8 cellular contexts compared by ENCODE assay signal in genomic region chr22:50530280-50530856, GRCh38. TPM values are rescaled to one million over a fixed set of nuclear protein-coding genes. Genes with fewer than 3 reads are reported as not detected.
DNase-seq lines count a peak whose midpoint lies in the region; ATAC-seq, FAIRE-seq and TF ChIP-seq lines count a peak whose summit lies in the region.

No MANE protein-coding gene starts in this region.

- DNase-seq in Daoy (ENCODE audit: low read depth) (peak; percentile 58), HCEC 1CT (peak; percentile 63), RPMI7951 (ENCODE audit: low read depth) (peak; percentile 83), chondrocyte (ENCODE audit: low spot score) (no peak), HepG2 (ENCODE audit: low spot score) (peak; percentile 74), stomach (peak; percentile 91), COR-L47 (lab: John Stamatoyannopoulos, UW) (no peak)

- H3K4me3 ChIP-seq in HepG2 (replicated peaks in 1 of 3; ENCODE audit: insufficient read depth in 1 of 3, low read depth in 2 of 3, low read length in 3 of 3) (peak overlapping the region; percentile 58 to 83 (median 74); a peak in 5 of 6 replicates), stomach (peak overlapping the region; percentile 53 to 80 (median 57))

- TF ChIP-seq CTCF in chondrocyte (IDR thresholded peaks at IDR 0.05) (no peak), HepG2 (CRISPR knock-in tag; IDR thresholded peaks at IDR 0.05) (peak; percentile 12; the same call in 1 of the 2 replicates), stomach (IDR thresholded peaks at IDR 0.05) (no peak)

- H3K27ac ChIP-seq in HepG2 (ENCODE audit: extremely low read length, insufficient read depth, low read length): peak overlapping the region; percentile 74
- H3K27ac ChIP-seq in stomach: peak overlapping the region; percentile 92 to 98 (median 93)

- POLR2A ChIA-PET in HepG2 (lab: Yijun Ruan, JAX): interaction anchor here (0.9 to 5.9 kb wide), 11 partner anchors 9 to 112 kb away, joined by 3 to 34 read pairs (median 4); partner anchors contain the start of genes CHKB, KLHDC7B, LMF2 and NCAPH2

- peaks cover 2% of the 10 kb centered on the region for H3K79me2 ChIP-seq in HepG2 (ENCODE audit: insufficient read depth, low read length)

- BruUV-seq in HepG2 (replicated peaks; lab: Mats Ljungman, UMichigan): TSS peak; percentile 21

- H3K36me3 Mint-ChIP-seq in chondrocyte (ENCODE audit: low read depth): no peaks in the 10 kb centered on the region

- no peak overlapping the region for H2AFZ ChIP-seq in HepG2 (ENCODE audit: low read length)

- no peaks in the 10 kb centered on the region for H3K27me3 Mint-ChIP-seq in chondrocyte (ENCODE audit: low read depth)

- TF ChIP-seq EP300 in HepG2 (IDR thresholded peaks at IDR 0.05; ENCODE audit: low read depth in 2 of 2, low read length in 2 of 2) (no peak), HepG2 (CRISPR knock-in tag; IDR thresholded peaks at IDR 0.05; ENCODE audit: borderline replicate concordance) (no peak; the same call in 1 of the 2 replicates), stomach (IDR thresholded peaks at IDR 0.05) (no peak)

- intact Hi-C loops in HepG2 (cut with micrococcal nuclease; ENCODE audit: unreplicated experiment) (no loop called here), stomach (cut with DNase I; ENCODE audit: low total_unique reads) (no loop called here)

- CTCF ChIA-PET in HepG2 (lab: Yijun Ruan, JAX; ENCODE audit: low intra/inter-chr PET ratio, low total read pairs): no interaction called here

- ATAC-seq in HepG2 (peak; percentile 39), GM21526 (IDR thresholded peaks at IDR 0.05; ENCODE audit: low FRiP score, unreplicated experiment) (no peak)

- H3K9me3 ChIP-seq in HepG2 (ENCODE audit: low read length): no peaks in the 10 kb centered on the region
- no peaks in the 10 kb centered on the region for H3K9me3 ChIP-seq in stomach

- peaks cover 47% of the 10 kb centered on the region for H3K4me1 Mint-ChIP-seq in chondrocyte (ENCODE audit: low read depth)

- no peaks in the 10 kb centered on the region for H3K36me3 ChIP-seq in HepG2 (replicated peaks in 1 of 2; ENCODE audit: control insufficient read depth in 1 of 2, insufficient read depth in 2 of 2, low read length in 2 of 2)
- H3K36me3 ChIP-seq in stomach: no peaks in the 10 kb centered on the region

- H3K4me2 ChIP-seq in HepG2 (ENCODE audit: low read depth, low read length): peak overlapping the region; percentile 84

- peak overlapping the region; percentile 75 for H3K4me3 Mint-ChIP-seq in chondrocyte (ENCODE audit: unreplicated experiment)

- peak overlapping the region; percentile 73 for H3K9ac ChIP-seq in HepG2 (ENCODE audit: insufficient read depth, low read depth, low read length)

- H3K9me3 Mint-ChIP-seq in chondrocyte (ENCODE audit: low read depth): no peaks in the 10 kb centered on the region

- H3K4me1 ChIP-seq in HepG2 (ENCODE audit: insufficient read depth, low read length) (peaks cover 74% of the 10 kb centered on the region), stomach (peaks cover 54 to 83% (median 66%) of the 10 kb centered on the region in 4 donors)

- no peak for TF ChIP-seq RAD21 in HepG2 (CRISPR knock-in tag; IDR thresholded peaks at IDR 0.05)

- in situ Hi-C loops in HepG2 (cut with HindIII; ENCODE audit: extremely low pct_ligation_motif_present, low pct_unique_long_range_greater_than_20kb): loop anchor here (5.0 kb wide), 1 partner anchor 37 kb away; no protein-coding TSS in a partner anchor

- 1% methylated on average over 15 of the region's 58 CpGs for WGBS in HepG2 (ENCODE audit: low lambda C conversion rate)
- 1 to 2% (median 1%) methylated on average over 15 to 58 of the region's 58 CpGs for WGBS in stomach, 5 donors

- no peak for FAIRE-seq in HepG2 (lab: Jason Lieb, UNC)

- no peaks in the 10 kb centered on the region for H4K20me1 ChIP-seq in HepG2 (ENCODE audit: insufficient read depth, low read length)

- H3K27ac Mint-ChIP-seq in chondrocyte (ENCODE audit: unreplicated experiment): peak overlapping the region; percentile 82

- TF ChIP-seq POLR2A in HepG2 (IDR thresholded peaks at IDR 0.05; ENCODE audit: insufficient read depth in 1 of 2, low read depth in 2 of 2, low read length in 2 of 2) (0 out of 4 replicates have a peak, but pooled peaks of 1 of the 2 experiments have one; percentile 36), stomach (IDR thresholded peaks at IDR 0.05) (peak in 1 of 4 donors; percentile 38)

- H3K27me3 ChIP-seq in HepG2 (ENCODE audit: control insufficient read depth in 1 of 2, insufficient read depth in 2 of 2, low read length in 2 of 2) (0 out of 5 replicates have a peak, but pooled peaks cover 0 to 6% of the 10 kb centered on the region in 2 experiments), stomach (peaks cover 0 to 58% (median 0%) of the 10 kb centered on the region in 3 donors)

RNA-seq across cellular contexts. Expression of gene TYMP, which starts 0.6 kb away (rescaled TPM):
- total RNA-seq in Daoy (2014; rRNA removed; shearing (Covaris generic)): 5.1 and 5.3 TPM in 2 replicates
- 16.5 and 27.5 TPM in 2 replicates for total RNA-seq in RPMI7951 (2014; rRNA removed; shearing (Covaris generic))
- 12.5 to 39.5 TPM (median 39.3 TPM) in 3 replicates for total RNA-seq in chondrocyte
- total RNA-seq in HepG2 (2016; rRNA removed; fragmentation: Illumina TruSeq; extraction: Trizol): 2.3 and 3.9 TPM in 2 replicates
- total RNA-seq in HepG2 (2016; cell fraction: cytosol; rRNA removed; fragmentation: Illumina TruSeq; extraction: Trizol; ENCODE audit: low read depth): 1.0 and 1.1 TPM in 2 replicates
- 2.2 and 3.5 TPM in 2 replicates for total RNA-seq in HepG2 (2016; cell fraction: insoluble cytoplasmic fraction; rRNA removed; fragmentation: Illumina TruSeq; extraction: Trizol)
- total RNA-seq in HepG2 (2016; cell fraction: membrane; rRNA removed; fragmentation: Illumina TruSeq; extraction: Trizol): 1.8 TPM in 2 replicates
- 1.9 and 3.1 TPM in 2 replicates for total RNA-seq in HepG2 (2016; cell fraction: nucleus; rRNA removed; fragmentation: Illumina TruSeq; extraction: Trizol)
- polyA plus RNA-seq in HepG2 (2011; rRNA removed): 4.3 and 7.5 TPM in 2 replicates
- 4.9 and 6.1 TPM in 2 replicates for polyA plus RNA-seq in HepG2 (2011; cell fraction: cytosol; rRNA removed)
- 37.1 and 45.0 TPM in 2 replicates for polyA plus RNA-seq in HepG2 (2011; cell fraction: nucleus; rRNA removed)
- polyA plus RNA-seq in HepG2 (2012): 3.0 and 4.0 TPM in 2 replicates
- polyA plus RNA-seq in HepG2 (2016; cell fraction: cytosol; fragmentation: Illumina TruSeq; extraction: Trizol; ENCODE audit: low read depth): 1.3 and 1.4 TPM in 2 replicates
- 2.9 and 3.2 TPM in 2 replicates for polyA plus RNA-seq in HepG2 (2016; cell fraction: insoluble cytoplasmic fraction; fragmentation: Illumina TruSeq; extraction: Trizol; ENCODE audit: low read depth)
- 0.84 and 0.96 TPM in 2 replicates for polyA plus RNA-seq in HepG2 (2016; cell fraction: membrane; fragmentation: Illumina TruSeq; extraction: Trizol; ENCODE audit: low read depth)
- 3.0 and 4.9 TPM in 2 replicates for polyA plus RNA-seq in HepG2 (2016; cell fraction: nucleus; fragmentation: Illumina TruSeq; extraction: Trizol; ENCODE audit: insufficient read depth, low read depth)
- 1.9 and 3.4 TPM in 2 replicates for polyA minus RNA-seq in HepG2 (2011; rRNA and poly(A)+ RNA removed; ENCODE audit: low replicate concordance)
- 2.0 and 2.6 TPM in 2 replicates for polyA minus RNA-seq in HepG2 (2011; cell fraction: cytosol; rRNA and poly(A)+ RNA removed)
- polyA minus RNA-seq in HepG2 (2011; cell fraction: nucleus; rRNA and poly(A)+ RNA removed): 3.6 and 4.0 TPM in 2 replicates
- 100 to 1,000 TPM in 2 of 5 donors, 10 to 100 TPM in 3; 14.3 to 146 (median 78.8) TPM for total RNA-seq in stomach
- polyA plus RNA-seq in stomach: 100 to 1,000 TPM in 1 of 3 donors, 10 to 100 TPM in 2; 46.3 to 162 (median 61.6) TPM

RNA-seq across cellular contexts. Expression of gene SCO2, which starts 5.0 kb away (rescaled TPM):
- 9.4 and 11.5 TPM in 2 replicates for total RNA-seq in Daoy (2014; rRNA removed; shearing (Covaris generic))
- 5.0 and 9.2 TPM in 2 replicates for total RNA-seq in RPMI7951 (2014; rRNA removed; shearing (Covaris generic))
- total RNA-seq in chondrocyte (4.4 to 5.4 TPM in 2 of 3 replicates, not detected in the other), HepG2 (2016; rRNA removed; fragmentation: Illumina TruSeq; extraction: Trizol) (2.1 and 3.7 TPM in 2 replicates), stomach (not detected)
- 2.3 and 3.6 TPM in 2 replicates for total RNA-seq in HepG2 (2016; cell fraction: cytosol; rRNA removed; fragmentation: Illumina TruSeq; extraction: Trizol; ENCODE audit: low read depth)
- total RNA-seq in HepG2 (2016; cell fraction: insoluble cytoplasmic fraction; rRNA removed; fragmentation: Illumina TruSeq; extraction: Trizol): 1.5 and 1.8 TPM in 2 replicates
- 2.2 and 2.9 TPM in 2 replicates for total RNA-seq in HepG2 (2016; cell fraction: membrane; rRNA removed; fragmentation: Illumina TruSeq; extraction: Trizol)
- total RNA-seq in HepG2 (2016; cell fraction: nucleus; rRNA removed; fragmentation: Illumina TruSeq; extraction: Trizol): not detected in 2 replicates
- polyA plus RNA-seq in HepG2 (2011; rRNA removed) (0.32 and 0.85 TPM in 2 replicates), stomach (1 to 10 TPM in 2 of 3 donors, under 1 TPM in 1; 0.92 to 7.5 (median 1.9) TPM)
- polyA plus RNA-seq in HepG2 (2011; cell fraction: cytosol; rRNA removed): 1.9 and 4.5 TPM in 2 replicates
- polyA plus RNA-seq in HepG2 (2011; cell fraction: nucleus; rRNA removed): 2.8 TPM in 2 replicates
- 1.1 TPM in 1 of 2 replicates, not detected in the other for polyA plus RNA-seq in HepG2 (2012)
- 4.0 and 4.2 TPM in 2 replicates for polyA plus RNA-seq in HepG2 (2016; cell fraction: cytosol; fragmentation: Illumina TruSeq; extraction: Trizol; ENCODE audit: low read depth)
- 1.6 and 2.3 TPM in 2 replicates for polyA plus RNA-seq in HepG2 (2016; cell fraction: insoluble cytoplasmic fraction; fragmentation: Illumina TruSeq; extraction: Trizol; ENCODE audit: low read depth)
- polyA plus RNA-seq in HepG2 (2016; cell fraction: membrane; fragmentation: Illumina TruSeq; extraction: Trizol; ENCODE audit: low read depth): 2.3 and 2.8 TPM in 2 replicates
- polyA plus RNA-seq in HepG2 (2016; cell fraction: nucleus; fragmentation: Illumina TruSeq; extraction: Trizol; ENCODE audit: insufficient read depth, low read depth): 2.8 and 3.5 TPM in 2 replicates
- polyA minus RNA-seq in HepG2 (2011; rRNA and poly(A)+ RNA removed; ENCODE audit: low replicate concordance): 0.40 and 2.2 TPM in 2 replicates
- polyA minus RNA-seq in HepG2 (2011; cell fraction: cytosol; rRNA and poly(A)+ RNA removed): 0.97 and 1.8 TPM in 2 replicates
- 1.4 TPM in 1 of 2 replicates, not detected in the other for polyA minus RNA-seq in HepG2 (2011; cell fraction: nucleus; rRNA and poly(A)+ RNA removed)

RNA-seq across cellular contexts. Expression of gene KLHDC7B, which starts 15.3 kb away (rescaled TPM):
- 0.06 TPM in 1 of 2 replicates, not detected in the other for total RNA-seq in Daoy (2014; rRNA removed; shearing (Covaris generic))
- total RNA-seq in RPMI7951 (2014; rRNA removed; shearing (Covaris generic)): not detected in 2 replicates
- total RNA-seq in chondrocyte (0.34 to 7.2 TPM (median 6.3 TPM) in 3 replicates), HepG2 (2016; rRNA removed; fragmentation: Illumina TruSeq; extraction: Trizol) (not detected in 2 replicates), stomach (not detected)
- total RNA-seq in HepG2 (2016; cell fraction: cytosol; rRNA removed; fragmentation: Illumina TruSeq; extraction: Trizol; ENCODE audit: low read depth): not detected in 2 replicates
- total RNA-seq in HepG2 (2016; cell fraction: insoluble cytoplasmic fraction; rRNA removed; fragmentation: Illumina TruSeq; extraction: Trizol): not detected in 2 replicates
- not detected in 2 replicates for total RNA-seq in HepG2 (2016; cell fraction: membrane; rRNA removed; fragmentation: Illumina TruSeq; extraction: Trizol)
- not detected in 2 replicates for total RNA-seq in HepG2 (2016; cell fraction: nucleus; rRNA removed; fragmentation: Illumina TruSeq; extraction: Trizol)
- polyA plus RNA-seq in HepG2 (2011; rRNA removed) (0.11 and 0.17 TPM in 2 replicates), stomach (under 1 TPM in 2 of 3 donors, not detected in 1; 0.25 to 0.46 TPM)
- polyA plus RNA-seq in HepG2 (2011; cell fraction: cytosol; rRNA removed): 0.09 TPM in 2 replicates
- polyA plus RNA-seq in HepG2 (2011; cell fraction: nucleus; rRNA removed): 0.68 and 0.81 TPM in 2 replicates
- 0.12 and 0.47 TPM in 2 replicates for polyA plus RNA-seq in HepG2 (2012)
- 0.03 TPM in 1 of 2 replicates, not detected in the other for polyA plus RNA-seq in HepG2 (2016; cell fraction: cytosol; fragmentation: Illumina TruSeq; extraction: Trizol; ENCODE audit: low read depth)
- not detected in 2 replicates for polyA plus RNA-seq in HepG2 (2016; cell fraction: insoluble cytoplasmic fraction; fragmentation: Illumina TruSeq; extraction: Trizol; ENCODE audit: low read depth)
- polyA plus RNA-seq in HepG2 (2016; cell fraction: membrane; fragmentation: Illumina TruSeq; extraction: Trizol; ENCODE audit: low read depth): not detected in 2 replicates
- 0.09 TPM in 1 of 2 replicates, not detected in the other for polyA plus RNA-seq in HepG2 (2016; cell fraction: nucleus; fragmentation: Illumina TruSeq; extraction: Trizol; ENCODE audit: insufficient read depth, low read depth)
- 0.24 and 1.1 TPM in 2 replicates for polyA minus RNA-seq in HepG2 (2011; rRNA and poly(A)+ RNA removed; ENCODE audit: low replicate concordance)
- 0.26 and 0.49 TPM in 2 replicates for polyA minus RNA-seq in HepG2 (2011; cell fraction: cytosol; rRNA and poly(A)+ RNA removed)
- 0.13 and 0.50 TPM in 2 replicates for polyA minus RNA-seq in HepG2 (2011; cell fraction: nucleus; rRNA and poly(A)+ RNA removed)

RNA-seq across cellular contexts. Expression of gene NCAPH2, which starts 22.3 kb away (rescaled TPM):
- 70.7 and 85.0 TPM in 2 replicates for total RNA-seq in Daoy (2014; rRNA removed; shearing (Covaris generic))
- total RNA-seq in RPMI7951 (2014; rRNA removed; shearing (Covaris generic)): 53.3 and 61.6 TPM in 2 replicates
- total RNA-seq in chondrocyte (37.4 to 51.2 TPM (median 38.9 TPM) in 3 replicates), HepG2 (2016; rRNA removed; fragmentation: Illumina TruSeq; extraction: Trizol) (44.1 and 64.4 TPM in 2 replicates), stomach (10 to 100 TPM; 12.9 to 34.8 (median 23.2) TPM)
- total RNA-seq in HepG2 (2016; cell fraction: cytosol; rRNA removed; fragmentation: Illumina TruSeq; extraction: Trizol; ENCODE audit: low read depth): 21.9 and 25.9 TPM in 2 replicates
- total RNA-seq in HepG2 (2016; cell fraction: insoluble cytoplasmic fraction; rRNA removed; fragmentation: Illumina TruSeq; extraction: Trizol): 38.6 and 60.9 TPM in 2 replicates
- total RNA-seq in HepG2 (2016; cell fraction: membrane; rRNA removed; fragmentation: Illumina TruSeq; extraction: Trizol): 36.3 and 40.8 TPM in 2 replicates
- 55.8 and 71.9 TPM in 2 replicates for total RNA-seq in HepG2 (2016; cell fraction: nucleus; rRNA removed; fragmentation: Illumina TruSeq; extraction: Trizol)
- polyA plus RNA-seq in HepG2 (2011; rRNA removed) (27.6 and 28.1 TPM in 2 replicates), stomach (10 to 100 TPM; 34.5 to 47.9 (median 38.4) TPM)
- polyA plus RNA-seq in HepG2 (2011; cell fraction: cytosol; rRNA removed): 14.9 and 27.9 TPM in 2 replicates
- polyA plus RNA-seq in HepG2 (2011; cell fraction: nucleus; rRNA removed): 133 and 198 TPM in 2 replicates
- 18.5 and 22.1 TPM in 2 replicates for polyA plus RNA-seq in HepG2 (2012)
- polyA plus RNA-seq in HepG2 (2016; cell fraction: cytosol; fragmentation: Illumina TruSeq; extraction: Trizol; ENCODE audit: low read depth): 19.2 and 20.6 TPM in 2 replicates
- 35.4 and 35.6 TPM in 2 replicates for polyA plus RNA-seq in HepG2 (2016; cell fraction: insoluble cytoplasmic fraction; fragmentation: Illumina TruSeq; extraction: Trizol; ENCODE audit: low read depth)
- 30.3 and 30.4 TPM in 2 replicates for polyA plus RNA-seq in HepG2 (2016; cell fraction: membrane; fragmentation: Illumina TruSeq; extraction: Trizol; ENCODE audit: low read depth)
- polyA plus RNA-seq in HepG2 (2016; cell fraction: nucleus; fragmentation: Illumina TruSeq; extraction: Trizol; ENCODE audit: insufficient read depth, low read depth): 141 and 144 TPM in 2 replicates
- 32.7 and 68.1 TPM in 2 replicates for polyA minus RNA-seq in HepG2 (2011; rRNA and poly(A)+ RNA removed; ENCODE audit: low replicate concordance)
- 16.6 and 22.2 TPM in 2 replicates for polyA minus RNA-seq in HepG2 (2011; cell fraction: cytosol; rRNA and poly(A)+ RNA removed)
- 13.8 and 21.0 TPM in 2 replicates for polyA minus RNA-seq in HepG2 (2011; cell fraction: nucleus; rRNA and poly(A)+ RNA removed)

RNA-seq across cellular contexts. Expression of gene LMF2, which starts 22.9 kb away (rescaled TPM):
- total RNA-seq in Daoy (2014; rRNA removed; shearing (Covaris generic)): 13.9 and 25.4 TPM in 2 replicates
- total RNA-seq in RPMI7951 (2014; rRNA removed; shearing (Covaris generic)): 20.5 and 24.9 TPM in 2 replicates
- total RNA-seq in chondrocyte (111 to 124 TPM (median 120 TPM) in 3 replicates), HepG2 (2016; rRNA removed; fragmentation: Illumina TruSeq; extraction: Trizol) (10.2 and 30.6 TPM in 2 replicates), stomach (100 to 1,000 TPM in 1 of 5 donors, 10 to 100 TPM in 4; 11.9 to 212 (median 58.5) TPM)
- total RNA-seq in HepG2 (2016; cell fraction: cytosol; rRNA removed; fragmentation: Illumina TruSeq; extraction: Trizol; ENCODE audit: low read depth): 6.3 and 7.5 TPM in 2 replicates
- 8.1 and 32.3 TPM in 2 replicates for total RNA-seq in HepG2 (2016; cell fraction: insoluble cytoplasmic fraction; rRNA removed; fragmentation: Illumina TruSeq; extraction: Trizol)
- 12.9 and 13.8 TPM in 2 replicates for total RNA-seq in HepG2 (2016; cell fraction: membrane; rRNA removed; fragmentation: Illumina TruSeq; extraction: Trizol)
- 37.5 and 43.9 TPM in 2 replicates for total RNA-seq in HepG2 (2016; cell fraction: nucleus; rRNA removed; fragmentation: Illumina TruSeq; extraction: Trizol)
- polyA plus RNA-seq in HepG2 (2011; rRNA removed) (23.3 and 37.9 TPM in 2 replicates), stomach (10 to 100 TPM; 13.1 to 73.4 (median 25.6) TPM)
- 18.2 and 36.8 TPM in 2 replicates for polyA plus RNA-seq in HepG2 (2011; cell fraction: cytosol; rRNA removed)
- polyA plus RNA-seq in HepG2 (2011; cell fraction: nucleus; rRNA removed): 284 and 409 TPM in 2 replicates
- polyA plus RNA-seq in HepG2 (2012): 20.6 and 26.6 TPM in 2 replicates
- polyA plus RNA-seq in HepG2 (2016; cell fraction: cytosol; fragmentation: Illumina TruSeq; extraction: Trizol; ENCODE audit: low read depth): 9.6 and 9.7 TPM in 2 replicates
- polyA plus RNA-seq in HepG2 (2016; cell fraction: insoluble cytoplasmic fraction; fragmentation: Illumina TruSeq; extraction: Trizol; ENCODE audit: low read depth): 10.4 and 13.2 TPM in 2 replicates
- 11.7 and 14.1 TPM in 2 replicates for polyA plus RNA-seq in HepG2 (2016; cell fraction: membrane; fragmentation: Illumina TruSeq; extraction: Trizol; ENCODE audit: low read depth)
- 103 and 105 TPM in 2 replicates for polyA plus RNA-seq in HepG2 (2016; cell fraction: nucleus; fragmentation: Illumina TruSeq; extraction: Trizol; ENCODE audit: insufficient read depth, low read depth)
- polyA minus RNA-seq in HepG2 (2011; rRNA and poly(A)+ RNA removed; ENCODE audit: low replicate concordance): 33.1 and 122 TPM in 2 replicates
- polyA minus RNA-seq in HepG2 (2011; cell fraction: cytosol; rRNA and poly(A)+ RNA removed): 51.0 and 56.0 TPM in 2 replicates
- polyA minus RNA-seq in HepG2 (2011; cell fraction: nucleus; rRNA and poly(A)+ RNA removed): 27.5 and 28.8 TPM in 2 replicates

Comparison
In these comparisons a context has a peak if more than half of its experiments do, and no peak if none do; other contexts are left out.
1. DNase-seq: peak in Daoy (single experiment), HCEC 1CT (single experiment), RPMI7951 (single experiment), HepG2 (single experiment) and stomach (single experiment); none in chondrocyte (single experiment) and COR-L47 (single experiment).